17 cellular contexts compared by ENCODE assay signal in the genomic region with DNA sequence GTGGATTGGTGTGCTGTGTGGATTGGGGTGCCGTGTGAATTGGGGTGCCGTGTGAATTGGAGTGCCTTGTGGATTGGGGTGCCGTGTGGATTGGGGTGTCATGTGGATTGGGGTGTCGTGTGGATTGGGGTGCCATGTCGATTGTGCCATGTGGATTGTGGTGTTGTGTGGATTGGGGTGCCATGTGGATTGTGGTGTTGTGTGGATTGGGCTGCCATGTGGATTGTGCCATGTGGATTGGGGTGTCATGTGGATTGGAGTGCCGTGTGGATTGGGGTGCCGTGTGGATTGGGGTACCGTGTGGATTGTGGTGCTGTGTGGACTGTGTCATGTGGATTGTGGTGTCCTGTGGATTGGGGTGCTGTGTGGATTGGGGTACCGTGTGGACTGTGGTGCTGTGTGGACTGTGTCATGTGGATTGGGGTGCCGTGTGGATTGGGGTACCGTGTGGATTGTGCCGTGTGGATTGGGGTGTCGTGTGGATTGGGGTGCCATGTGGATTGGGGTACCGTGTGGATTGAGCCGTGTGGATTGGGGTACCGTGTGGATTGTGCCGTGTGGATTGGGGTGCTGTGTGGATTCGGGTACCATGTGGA.
DNase-seq lines count a peak whose midpoint lies in the region.
"Had no signal": no experiment of that assay in that cellular context is flagged by ENCODE, and none has a peak within 500 bp of the region (broad histone marks: within the 10 kb centered on the region; RNA-seq: fewer than 3 reads in every experiment).

No MANE protein-coding gene starts in this region.

- H2BK5ac ChIP-seq in mesenchymal stem cell (ENCODE audit: low read depth, low read length, poor library complexity, severe bottlenecking): no peak overlapping the region
- no peak overlapping the region for H2BK5ac ChIP-seq in trophoblast cell (ENCODE audit: low read depth, low read length, poor library complexity)

- H2AFZ ChIP-seq in mesenchymal stem cell (ENCODE audit: low read depth, low read length): no peak overlapping the region
- H2AFZ ChIP-seq in trophoblast cell (ENCODE audit: insufficient read depth, low read length, poor library complexity): no peak overlapping the region

- no peak overlapping the region for H3K4me2 ChIP-seq in mesenchymal stem cell (ENCODE audit: low read length, poor library complexity, severe bottlenecking)
- H3K4me2 ChIP-seq in trophoblast cell (ENCODE audit: low read length): no peak overlapping the region
- H3K4me2 ChIP-seq: A549 had no signal

- peak overlapping the region; percentile 11 for H4K91ac ChIP-seq in mesenchymal stem cell (ENCODE audit: low read length)
- H4K91ac ChIP-seq in trophoblast cell (ENCODE audit: low read depth, low read length): no peak overlapping the region

- no peak overlapping the region for H3K18ac ChIP-seq in mesenchymal stem cell (ENCODE audit: low read depth in 1 of 2, low read length in 2 of 2)
- H3K18ac ChIP-seq in trophoblast cell (ENCODE audit: low read length): no peak overlapping the region

- H3K79me1 ChIP-seq in mesenchymal stem cell (replicated peaks; ENCODE audit: low read length, poor library complexity, severe bottlenecking) (no peaks in the 10 kb centered on the region), trophoblast cell (ENCODE audit: low read length) (no peaks in the 10 kb centered on the region)

- H3K79me2 ChIP-seq in trophoblast cell (ENCODE audit: control insufficient read depth, insufficient read depth, low read length, poor library complexity): no peaks in the 10 kb centered on the region

- H3K4me3 ChIP-seq in mesenchymal stem cell (ENCODE audit: insufficient read depth in 1 of 2, low read depth in 1 of 2, low read length in 2 of 2) (no peak overlapping the region), trophoblast cell (ENCODE audit: low read depth, low read length) (peak overlapping the region; percentile 22)
- H3K4me3 ChIP-seq: A549 had no signal

- H3K27me3 ChIP-seq in mesenchymal stem cell (ENCODE audit: control insufficient read depth in 1 of 2, insufficient read depth in 1 of 2, low read length in 2 of 2) (no peaks in the 10 kb centered on the region), trophoblast cell (ENCODE audit: insufficient read depth, low read length) (no peaks in the 10 kb centered on the region)

- H3K23ac ChIP-seq in mesenchymal stem cell (ENCODE audit: low read length in 2 of 2) (no peak overlapping the region), trophoblast cell (ENCODE audit: low read length) (no peak overlapping the region)

- H3K36me3 ChIP-seq in mesenchymal stem cell (ENCODE audit: control insufficient read depth in 1 of 2, insufficient read depth in 2 of 2, low read depth in 1 of 2, low read length in 2 of 2) (peaks cover 62 to 67% of the 10 kb centered on the region in 2 experiments), trophoblast cell (ENCODE audit: control insufficient read depth in 1 of 2, insufficient read depth in 2 of 2, low read length in 2 of 2) (peaks cover 37 to 47% of the 10 kb centered on the region in 2 experiments)

- H3K9me3 ChIP-seq in mesenchymal stem cell (ENCODE audit: control insufficient read depth, low read length) (no peaks in the 10 kb centered on the region), trophoblast cell (ENCODE audit: insufficient read depth, low read depth, low read length) (peaks cover 14% of the 10 kb centered on the region)
- H3K9me3 ChIP-seq: A549 had no signal

- no peak overlapping the region for H4K12ac ChIP-seq in trophoblast cell (ENCODE audit: low read depth, low read length)

- H3K27ac ChIP-seq in mesenchymal stem cell (ENCODE audit: low read length, poor library complexity, severe bottlenecking) (no peak overlapping the region), trophoblast cell (ENCODE audit: low read depth, low read length) (no peak overlapping the region)
- H3K27ac ChIP-seq: 22Rv1, A549, C4-2B had no signal

- WGBS in mesenchymal stem cell: 96% methylated on average over 18 of the region's 18 CpGs
- WGBS in trophoblast cell (ENCODE audit: extremely low coverage, insufficient coverage, insufficient read length): no CpG with 5 or more reads among the region's 18 CpGs

- H3K4ac ChIP-seq in mesenchymal stem cell (ENCODE audit: low read depth in 1 of 2, low read length in 2 of 2) (no peak overlapping the region), trophoblast cell (ENCODE audit: low read depth, low read length) (no peak overlapping the region)

- H4K8ac ChIP-seq in mesenchymal stem cell (ENCODE audit: low read length) (peak overlapping the region; percentile 57), trophoblast cell (ENCODE audit: low read depth, low read length) (no peak overlapping the region)

- peak; percentile 56 for DNase-seq in activated effector memory CD4-positive, alpha-beta T cell treated with anti-CD3 and anti-CD28 coated beads, Interleukin-2, amount 50 U/mL, for 16 hours
- no peak for DNase-seq in activated effector memory CD4-positive, alpha-beta T cell treated with Interleukin-2 at 50 U/mL for 16 hours
- DNase-seq in mesenchymal stem cell: no peak
- no peak for DNase-seq in trophoblast cell
- DNase-seq in NCI-H187 (lab: John Stamatoyannopoulos, UW): no peak
- DNase-seq in HK-2 (ENCODE audit: unreplicated experiment): no peak
- no peak for DNase-seq in activated CD4-positive, alpha-beta T cell treated with anti-CD3 and anti-CD28 coated beads for 4 hours
- DNase-seq: AML-193; CD4-positive, alpha-beta memory T cell; DMS153; DMS79; GDM1; GOT3; H9 had no signal

- no peak overlapping the region for H2BK15ac ChIP-seq in mesenchymal stem cell (ENCODE audit: low read depth, poor library complexity, severe bottlenecking)

- H2AK5ac ChIP-seq in mesenchymal stem cell (ENCODE audit: low read length, severe bottlenecking) (no peak overlapping the region), trophoblast cell (ENCODE audit: low read length) (no peak overlapping the region)

- H2BK120ac ChIP-seq in mesenchymal stem cell (ENCODE audit: low read depth, low read length) (no peak overlapping the region), trophoblast cell (ENCODE audit: insufficient read depth, low read length, poor library complexity) (no peak overlapping the region)

- H3K14ac ChIP-seq in mesenchymal stem cell (ENCODE audit: low read length in 2 of 2) (peak overlapping the region in 1 of 2 experiments; percentile 19), trophoblast cell (ENCODE audit: low read length) (no peak overlapping the region)

- no peak overlapping the region for H3K9ac ChIP-seq in mesenchymal stem cell (ENCODE audit: low read length)
- peak overlapping the region; percentile 49 for H3K9ac ChIP-seq in trophoblast cell (ENCODE audit: low read length)

- H2BK12ac ChIP-seq in mesenchymal stem cell (ENCODE audit: low read length in 2 of 2): no peak overlapping the region
- no peak overlapping the region for H2BK12ac ChIP-seq in trophoblast cell (ENCODE audit: low read length)

- H3K4me1 ChIP-seq in mesenchymal stem cell (ENCODE audit: control insufficient read depth, insufficient read depth, low read depth, low read length) (peaks cover 7% of the 10 kb centered on the region), trophoblast cell (ENCODE audit: control insufficient read depth in 1 of 2, insufficient read depth in 2 of 2, low read length in 2 of 2) (peaks cover 0 to 4% of the 10 kb centered on the region in 2 experiments)
- H3K4me1 ChIP-seq: A549 had no signal
